ENCODE assay signal across 1 cellular context in the genomic region with DNA sequence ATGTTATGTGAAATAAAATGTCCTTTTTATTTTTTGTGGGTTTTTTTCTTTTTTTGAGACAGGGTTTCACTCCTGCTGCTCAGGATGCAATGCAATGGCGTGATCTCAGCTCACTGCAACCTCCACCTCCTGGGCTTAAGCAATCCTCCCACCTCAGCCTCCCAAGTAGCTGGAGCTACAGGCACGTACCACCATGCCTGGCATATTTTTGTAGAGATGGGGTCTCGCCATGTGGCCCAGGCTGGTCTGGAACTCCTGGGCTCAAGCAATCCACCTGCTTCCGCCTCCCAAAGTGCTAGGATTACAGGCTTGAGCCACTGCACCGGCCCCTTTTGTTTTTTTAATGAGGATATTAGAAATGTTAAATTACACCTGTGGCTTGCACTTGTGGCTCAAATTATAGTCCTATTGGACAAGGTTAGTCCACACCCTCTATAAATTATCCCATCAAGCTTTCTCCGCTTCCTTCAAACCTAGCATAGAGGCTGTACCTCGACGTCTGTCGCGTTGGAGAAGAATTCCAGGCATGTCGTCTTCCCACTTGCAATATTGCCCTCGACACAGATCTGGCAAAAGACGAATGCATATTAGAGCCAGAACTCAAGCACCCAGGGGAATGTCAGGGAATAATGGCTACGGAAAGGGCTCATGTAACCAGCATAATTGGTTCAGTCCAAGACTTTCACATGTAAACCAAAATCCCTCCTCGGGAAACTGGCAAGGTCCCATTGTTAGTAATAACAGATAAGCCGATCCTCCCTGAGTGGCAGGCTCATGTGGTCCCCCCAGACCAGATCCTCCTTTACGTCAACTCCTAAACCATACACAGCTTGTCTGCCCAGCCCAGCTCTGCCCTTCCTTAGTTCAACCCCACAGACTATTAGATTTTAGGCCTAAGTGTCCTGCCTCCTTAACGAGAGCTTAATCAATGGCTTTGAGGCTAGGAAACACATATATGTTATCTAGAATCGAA.
TF ChIP-seq lines count a peak whose summit lies in the region.

No MANE protein-coding gene starts in this region.

TF ChIP-seq in GM23338, 12 proteins besides CTCF, POLR2A, EP300 and RAD21 (continued from another document):
- TF ChIP-seq, protein P1, sequence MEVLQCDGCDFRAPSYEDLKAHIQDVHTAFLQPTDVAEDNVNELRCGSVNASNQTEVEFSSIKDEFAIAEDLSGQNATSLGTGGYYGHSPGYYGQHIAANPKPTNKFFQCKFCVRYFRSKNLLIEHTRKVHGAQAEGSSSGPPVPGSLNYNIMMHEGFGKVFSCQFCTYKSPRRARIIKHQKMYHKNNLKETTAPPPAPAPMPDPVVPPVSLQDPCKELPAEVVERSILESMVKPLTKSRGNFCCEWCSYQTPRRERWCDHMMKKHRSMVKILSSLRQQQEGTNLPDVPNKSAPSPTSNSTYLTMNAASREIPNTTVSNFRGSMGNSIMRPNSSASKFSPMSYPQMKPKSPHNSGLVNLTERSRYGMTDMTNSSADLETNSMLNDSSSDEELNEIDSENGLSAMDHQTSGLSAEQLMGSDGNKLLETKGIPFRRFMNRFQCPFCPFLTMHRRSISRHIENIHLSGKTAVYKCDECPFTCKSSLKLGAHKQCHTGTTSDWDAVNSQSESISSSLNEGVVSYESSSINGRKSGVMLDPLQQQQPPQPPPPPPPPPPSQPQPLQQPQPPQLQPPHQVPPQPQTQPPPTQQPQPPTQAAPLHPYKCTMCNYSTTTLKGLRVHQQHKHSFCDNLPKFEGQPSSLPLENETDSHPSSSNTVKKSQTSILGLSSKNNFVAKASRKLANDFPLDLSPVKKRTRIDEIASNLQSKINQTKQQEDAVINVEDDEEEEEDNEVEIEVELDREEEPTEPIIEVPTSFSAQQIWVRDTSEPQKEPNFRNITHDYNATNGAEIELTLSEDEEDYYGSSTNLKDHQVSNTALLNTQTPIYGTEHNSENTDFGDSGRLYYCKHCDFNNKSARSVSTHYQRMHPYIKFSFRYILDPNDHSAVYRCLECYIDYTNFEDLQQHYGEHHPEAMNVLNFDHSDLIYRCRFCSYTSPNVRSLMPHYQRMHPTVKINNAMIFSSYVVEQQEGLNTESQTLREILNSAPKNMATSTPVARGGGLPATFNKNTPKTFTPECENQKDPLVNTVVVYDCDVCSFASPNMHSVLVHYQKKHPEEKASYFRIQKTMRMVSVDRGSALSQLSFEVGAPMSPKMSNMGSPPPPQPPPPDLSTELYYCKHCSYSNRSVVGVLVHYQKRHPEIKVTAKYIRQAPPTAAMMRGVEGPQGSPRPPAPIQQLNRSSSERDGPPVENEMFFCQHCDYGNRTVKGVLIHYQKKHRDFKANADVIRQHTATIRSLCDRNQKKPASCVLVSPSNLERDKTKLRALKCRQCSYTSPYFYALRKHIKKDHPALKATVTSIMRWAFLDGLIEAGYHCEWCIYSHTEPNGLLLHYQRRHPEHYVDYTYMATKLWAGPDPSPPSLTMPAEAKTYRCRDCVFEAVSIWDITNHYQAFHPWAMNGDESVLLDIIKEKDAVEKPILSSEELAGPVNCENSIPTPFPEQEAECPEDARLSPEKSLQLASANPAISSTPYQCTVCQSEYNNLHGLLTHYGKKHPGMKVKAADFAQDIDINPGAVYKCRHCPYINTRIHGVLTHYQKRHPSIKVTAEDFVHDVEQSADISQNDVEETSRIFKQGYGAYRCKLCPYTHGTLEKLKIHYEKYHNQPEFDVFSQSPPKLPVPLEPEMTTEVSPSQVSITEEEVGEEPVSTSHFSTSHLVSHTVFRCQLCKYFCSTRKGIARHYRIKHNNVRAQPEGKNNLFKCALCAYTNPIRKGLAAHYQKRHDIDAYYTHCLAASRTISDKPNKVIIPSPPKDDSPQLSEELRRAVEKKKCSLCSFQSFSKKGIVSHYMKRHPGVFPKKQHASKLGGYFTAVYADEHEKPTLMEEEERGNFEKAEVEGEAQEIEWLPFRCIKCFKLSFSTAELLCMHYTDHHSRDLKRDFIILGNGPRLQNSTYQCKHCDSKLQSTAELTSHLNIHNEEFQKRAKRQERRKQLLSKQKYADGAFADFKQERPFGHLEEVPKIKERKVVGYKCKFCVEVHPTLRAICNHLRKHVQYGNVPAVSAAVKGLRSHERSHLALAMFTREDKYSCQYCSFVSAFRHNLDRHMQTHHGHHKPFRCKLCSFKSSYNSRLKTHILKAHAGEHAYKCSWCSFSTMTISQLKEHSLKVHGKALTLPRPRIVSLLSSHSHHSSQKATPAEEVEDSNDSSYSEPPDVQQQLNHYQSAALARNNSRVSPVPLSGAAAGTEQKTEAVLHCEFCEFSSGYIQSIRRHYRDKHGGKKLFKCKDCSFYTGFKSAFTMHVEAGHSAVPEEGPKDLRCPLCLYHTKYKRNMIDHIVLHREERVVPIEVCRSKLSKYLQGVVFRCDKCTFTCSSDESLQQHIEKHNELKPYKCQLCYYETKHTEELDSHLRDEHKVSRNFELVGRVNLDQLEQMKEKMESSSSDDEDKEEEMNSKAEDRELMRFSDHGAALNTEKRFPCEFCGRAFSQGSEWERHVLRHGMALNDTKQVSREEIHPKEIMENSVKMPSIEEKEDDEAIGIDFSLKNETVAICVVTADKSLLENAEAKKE (CRISPR knock-in tag; IDR thresholded peaks at IDR 0.05), result no peak
- TF ChIP-seq STAT1 (IDR thresholded peaks at IDR 0.05; ENCODE audit: unreplicated experiment) (no peak), ZNF114 (CRISPR knock-in tag; IDR thresholded peaks at IDR 0.05) (no peak), EZH2phosphoT487 (IDR thresholded peaks at IDR 0.05; ENCODE audit: unreplicated experiment) (no peak), ZNF331 (CRISPR knock-in tag; IDR thresholded peaks at IDR 0.05; ENCODE audit: low read depth) (no peak), POLR2AphosphoS5 (IDR thresholded peaks at IDR 0.05; ENCODE audit: low read depth) (no peak), NANOG (IDR thresholded peaks at IDR 0.05; ENCODE audit: borderline replicate concordance) (no peak), EZH2 (IDR thresholded peaks at IDR 0.05; ENCODE audit: low read depth, unreplicated experiment) (no peak), CREB1 (CRISPR knock-in tag; IDR thresholded peaks at IDR 0.05; ENCODE audit: low read depth) (no peak)
- TF ChIP-seq, protein P2, sequence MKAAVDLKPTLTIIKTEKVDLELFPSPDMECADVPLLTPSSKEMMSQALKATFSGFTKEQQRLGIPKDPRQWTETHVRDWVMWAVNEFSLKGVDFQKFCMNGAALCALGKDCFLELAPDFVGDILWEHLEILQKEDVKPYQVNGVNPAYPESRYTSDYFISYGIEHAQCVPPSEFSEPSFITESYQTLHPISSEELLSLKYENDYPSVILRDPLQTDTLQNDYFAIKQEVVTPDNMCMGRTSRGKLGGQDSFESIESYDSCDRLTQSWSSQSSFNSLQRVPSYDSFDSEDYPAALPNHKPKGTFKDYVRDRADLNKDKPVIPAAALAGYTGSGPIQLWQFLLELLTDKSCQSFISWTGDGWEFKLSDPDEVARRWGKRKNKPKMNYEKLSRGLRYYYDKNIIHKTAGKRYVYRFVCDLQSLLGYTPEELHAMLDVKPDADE (IDR thresholded peaks at IDR 0.05), result no peak
- TF ChIP-seq, protein P3, sequence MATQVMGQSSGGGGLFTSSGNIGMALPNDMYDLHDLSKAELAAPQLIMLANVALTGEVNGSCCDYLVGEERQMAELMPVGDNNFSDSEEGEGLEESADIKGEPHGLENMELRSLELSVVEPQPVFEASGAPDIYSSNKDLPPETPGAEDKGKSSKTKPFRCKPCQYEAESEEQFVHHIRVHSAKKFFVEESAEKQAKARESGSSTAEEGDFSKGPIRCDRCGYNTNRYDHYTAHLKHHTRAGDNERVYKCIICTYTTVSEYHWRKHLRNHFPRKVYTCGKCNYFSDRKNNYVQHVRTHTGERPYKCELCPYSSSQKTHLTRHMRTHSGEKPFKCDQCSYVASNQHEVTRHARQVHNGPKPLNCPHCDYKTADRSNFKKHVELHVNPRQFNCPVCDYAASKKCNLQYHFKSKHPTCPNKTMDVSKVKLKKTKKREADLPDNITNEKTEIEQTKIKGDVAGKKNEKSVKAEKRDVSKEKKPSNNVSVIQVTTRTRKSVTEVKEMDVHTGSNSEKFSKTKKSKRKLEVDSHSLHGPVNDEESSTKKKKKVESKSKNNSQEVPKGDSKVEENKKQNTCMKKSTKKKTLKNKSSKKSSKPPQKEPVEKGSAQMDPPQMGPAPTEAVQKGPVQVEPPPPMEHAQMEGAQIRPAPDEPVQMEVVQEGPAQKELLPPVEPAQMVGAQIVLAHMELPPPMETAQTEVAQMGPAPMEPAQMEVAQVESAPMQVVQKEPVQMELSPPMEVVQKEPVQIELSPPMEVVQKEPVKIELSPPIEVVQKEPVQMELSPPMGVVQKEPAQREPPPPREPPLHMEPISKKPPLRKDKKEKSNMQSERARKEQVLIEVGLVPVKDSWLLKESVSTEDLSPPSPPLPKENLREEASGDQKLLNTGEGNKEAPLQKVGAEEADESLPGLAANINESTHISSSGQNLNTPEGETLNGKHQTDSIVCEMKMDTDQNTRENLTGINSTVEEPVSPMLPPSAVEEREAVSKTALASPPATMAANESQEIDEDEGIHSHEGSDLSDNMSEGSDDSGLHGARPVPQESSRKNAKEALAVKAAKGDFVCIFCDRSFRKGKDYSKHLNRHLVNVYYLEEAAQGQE (IDR thresholded peaks at IDR 0.05; ENCODE audit: unreplicated experiment), result no peak
